ENCODE assay signal across 23 cellular contexts in genomic region chr12:19689226-19689625, GRCh38.
"Had no signal": no experiment of that assay in that cellular context is flagged by ENCODE, and none has a peak within 500 bp of the region (broad histone marks: within the 10 kb centered on the region; RNA-seq: fewer than 3 reads in every experiment).

No MANE protein-coding gene starts in this region.

- DNase-seq: activated CD4-positive, alpha-beta T cell treated with anti-CD3 and anti-CD28 coated beads for 4 hours; activated CD8-positive, alpha-beta memory T cell treated with anti-CD3 and anti-CD28 coated beads, Interleukin-2, amount 50 U/mL, for 4 hours; activated CD8-positive, alpha-beta T cell treated with anti-CD3 and anti-CD28 coated beads for 36 hours; activated gamma-delta T cell treated with Interleukin-2 at 50 U/mL for 16 hours; activated naive CD4-positive, alpha-beta T cell treated with anti-CD3 and anti-CD28 coated beads, Interleukin-2, amount 10 ng/mL, durations not matched to agents 7 days and 5 days; activated naive CD8-positive, alpha-beta T cell treated with anti-CD3 and anti-CD28 coated beads for 36 hours; activated T-cell treated with anti-CD3 and anti-CD28 coated beads, Interleukin-2, amount 50 U/mL, for 72 hours; caudate nucleus; MG63; MV-4-11; NCI-H1417 treated with DMSO at 0.1 percent for 48 hours; NCI-H1694; NCI-H2107; NCI-H526 treated with DMSO at 0.1 percent for 48 hours; NCI-H82; OCI-M1; Peyer's patch; SHP77; SW 1271 had no signal

- H3K4me3 ChIP-seq: MG63, Peyer's patch, SJSA1 had no signal

- ATAC-seq: activated CD4-positive, CD25-positive, alpha-beta regulatory T cell treated with anti-CD3 and anti-CD28 coated beads, Interleukin-2, amount 50 U/mL, for 24 hours; activated CD8-positive, alpha-beta T cell treated with anti-CD3 and anti-CD28 coated beads for 36 hours; activated T-cell treated with anti-CD3 and anti-CD28 coated beads, Interleukin-2, amount 50 U/mL, for 72 hours had no signal

- H3K27ac ChIP-seq: KMS-11, Peyer's patch, RWPE1, SJSA1 had no signal

- H3K9me3 ChIP-seq: Peyer's patch, SJSA1 had no signal

- H3K27me3 ChIP-seq: MG63, Peyer's patch, SJSA1 had no signal

- H3K4me2 ChIP-seq: KMS-11 had no signal

- H3K36me3 ChIP-seq: MG63, Peyer's patch, SJSA1 had no signal

- H3K9ac ChIP-seq: KMS-11 had no signal

- H3K4me1 ChIP-seq: Peyer's patch, SJSA1 had no signal
